26 cellular contexts compared by ENCODE assay signal in genomic region chr14:93949511-93950075, GRCh38. TPM values are rescaled to one million over a fixed set of nuclear protein-coding genes. Genes with fewer than 3 reads are reported as not detected.
DNase-seq lines count a peak whose midpoint lies in the region; ATAC-seq and TF ChIP-seq lines count a peak whose summit lies in the region.
"Had no signal": no experiment of that assay in that cellular context is flagged by ENCODE, and none has a peak within 500 bp of the region (broad histone marks: within the 10 kb centered on the region; RNA-seq: fewer than 3 reads in every experiment).

No MANE protein-coding gene starts in this region.

- H2AK9ac ChIP-seq in IMR-90 (replicated peaks; ENCODE audit: low read depth, low read length, poor library complexity): no peak overlapping the region

- H3K56ac ChIP-seq in IMR-90 (ENCODE audit: extremely low read depth, insufficient read depth, low read length): no peak overlapping the region

- no peak overlapping the region for H4K91ac ChIP-seq in IMR-90 (ENCODE audit: insufficient read depth, low read depth, low read length)

- no peak overlapping the region for H3K23ac ChIP-seq in IMR-90 (ENCODE audit: low read depth, low read length)

- H3K27ac ChIP-seq in IMR-90 (ENCODE audit: insufficient read depth, low read length): no peak overlapping the region
- H3K27ac ChIP-seq in gastroesophageal sphincter: peak overlapping the region in 3 of 4 donors; percentile 33 to 84 (median 80)
- H3K27ac ChIP-seq: BLaER1 had no signal

- peaks cover 63% of the 10 kb centered on the region for H3K36me3 Mint-ChIP-seq in activated T-helper 17 cell treated with anti-CD3 and anti-CD28 coated beads, Interleukin-2, amount 50 U/mL, for 72 hours (ENCODE audit: low read depth)

- no CpG with 5 or more reads among the region's 13 CpGs for WGBS in IMR-90 (ENCODE audit: extremely low coverage in 2 of 2, insufficient read length in 1 of 2), 2 experiments
- WGBS in gastroesophageal sphincter (ENCODE audit: low coverage in 1 of 2), 2 donors: 100% methylated on average over 1 of the region's 13 CpGs; no CpG with 5 or more reads in 1 of the 2 donors

- H4K20me1 ChIP-seq in IMR-90 (ENCODE audit: insufficient read depth, low read length): no peaks in the 10 kb centered on the region
- H4K20me1 ChIP-seq: BLaER1 had no signal

- peak; percentile 9 for DNase-seq in IMR-90
- peak; percentile 84 for DNase-seq in smooth muscle cell of the brain vasculature (ENCODE audit: low read depth, low spot score)
- DNase-seq in GM03348 (ENCODE audit: low spot score): no peak
- no peak for DNase-seq in GM13976 (ENCODE audit: low spot score)
- DNase-seq: Caco-2; CD4-positive, alpha-beta T cell; DMS 273 treated with DMSO at 0.1 percent for 48 hours; DMS79 treated with DMSO at 0.1 percent for 48 hours; MG63; NCI-H1417; NCI-H1694 treated with DMSO at 0.1 percent for 48 hours; NCI-H2081 treated with DMSO at 0.1 percent for 48 hours; NCI-H2171 treated with DMSO at 0.1 percent for 48 hours; NCI-H524 treated with DMSO at 0.1 percent for 48 hours; NCI-H82; SHP77 had no signal

- H2BK5ac ChIP-seq in IMR-90 (ENCODE audit: low read depth, low read length, poor library complexity, severe bottlenecking): no peak overlapping the region

- H3K4me3 Mint-ChIP-seq in activated T-helper 17 cell treated with anti-CD3 and anti-CD28 coated beads, Interleukin-2, amount 50 U/mL, for 72 hours: no peak overlapping the region
- H3K4me3 Mint-ChIP-seq: CD4-positive, alpha-beta T cell had no signal

- no TSS peak for BruUV-seq in IMR-90 (replicated peaks; lab: Mats Ljungman, UMichigan)

- TF ChIP-seq RAD21 in IMR-90 (IDR thresholded peaks at IDR 0.05; ENCODE audit: low read length): no peak

- H3K9me3 Mint-ChIP-seq in activated T-helper 17 cell treated with anti-CD3 and anti-CD28 coated beads, Interleukin-2, amount 50 U/mL, for 72 hours: no peaks in the 10 kb centered on the region
- H3K9me3 Mint-ChIP-seq: CD4-positive, alpha-beta T cell had no signal

- no peak for TF ChIP-seq POLR2A in IMR-90 (IDR thresholded peaks at IDR 0.05; ENCODE audit: low read depth, low read length)
- no peak for TF ChIP-seq POLR2A in gastroesophageal sphincter (IDR thresholded peaks at IDR 0.05)

- no peaks in the 10 kb centered on the region for H3K79me1 ChIP-seq in IMR-90 (ENCODE audit: low read depth in 1 of 2, low read length in 2 of 2)

- intact Hi-C loops in IMR-90 (cut with micrococcal nuclease): no loop called here

- H3K4me3 ChIP-seq in IMR-90 (ENCODE audit: insufficient read depth, low read depth, low read length) (no peak overlapping the region), gastroesophageal sphincter (no peak overlapping the region)
- H3K4me3 ChIP-seq: BLaER1, K562, MG63 had no signal

- no peak overlapping the region for H3K18ac ChIP-seq in IMR-90 (ENCODE audit: low read depth, low read length)

- TF ChIP-seq CTCF in IMR-90 (conservative IDR thresholded peaks at IDR 0.05; ENCODE audit: low read depth, low read length): no peak
- TF ChIP-seq CTCF in gastroesophageal sphincter (IDR thresholded peaks at IDR 0.05): no peak
- TF ChIP-seq CTCF in GM13976 (IDR thresholded peaks at IDR 0.05; ENCODE audit: borderline replicate concordance, control extremely low read depth, extremely low read depth, insufficient read depth, missing control alignments): no peak

- H3K36me3 ChIP-seq in IMR-90 (ENCODE audit: control insufficient read depth, insufficient read depth, low read length) (no peaks in the 10 kb centered on the region), gastroesophageal sphincter (peaks cover 0 to 65% of the 10 kb centered on the region in 2 donors)
- H3K36me3 ChIP-seq: BLaER1, MG63 had no signal

- CTCF ChIA-PET in IMR-90 (lab: Yijun Ruan, JAX): interaction anchor here (1.2 to 1.7 kb wide), 2 partner anchors 10 kb away, joined by 6 to 8 read pairs; no protein-coding TSS in a partner anchor

- H3K27me3 ChIP-seq in IMR-90 (ENCODE audit: control insufficient read depth, insufficient read depth, low read length) (peaks cover 2% of the 10 kb centered on the region; the same call in 1 of the 2 replicates), gastroesophageal sphincter (no peaks in the 10 kb centered on the region)
- H3K27me3 ChIP-seq: BLaER1, MG63 had no signal

- H3K4me2 ChIP-seq in IMR-90 (ENCODE audit: low read depth, low read length): no peak overlapping the region
- H3K4me2 ChIP-seq: BLaER1 had no signal

- no peaks in the 10 kb centered on the region for H3K4me1 ChIP-seq in IMR-90 (ENCODE audit: control insufficient read depth, insufficient read depth, low read length)
- peaks cover 6 to 59% (median 9%) of the 10 kb centered on the region in 3 donors for H3K4me1 ChIP-seq in gastroesophageal sphincter

- peak overlapping the region; percentile 45 for H3K27ac Mint-ChIP-seq in activated T-helper 17 cell treated with anti-CD3 and anti-CD28 coated beads, Interleukin-2, amount 50 U/mL, for 72 hours
- H3K27ac Mint-ChIP-seq: CD4-positive, alpha-beta T cell had no signal

- H2BK120ac ChIP-seq in IMR-90 (ENCODE audit: low read depth, low read length): no peak overlapping the region

- H2BK20ac ChIP-seq in IMR-90 (ENCODE audit: low read depth, low read length): no peak overlapping the region

- no peaks in the 10 kb centered on the region for H3K27me3 Mint-ChIP-seq in activated T-helper 17 cell treated with anti-CD3 and anti-CD28 coated beads, Interleukin-2, amount 50 U/mL, for 72 hours
- H3K27me3 Mint-ChIP-seq: CD4-positive, alpha-beta T cell had no signal

- no peak overlapping the region for H4K8ac ChIP-seq in IMR-90 (ENCODE audit: low read depth in 2 of 2, low read length in 2 of 2)

- H2AK5ac ChIP-seq in IMR-90 (ENCODE audit: low read depth, low read length): no peak overlapping the region

- H3K9me1 ChIP-seq in IMR-90 (ENCODE audit: insufficient read depth, low read length): no peaks in the 10 kb centered on the region

- POLR2A ChIA-PET in IMR-90 (lab: Charles Lee; ENCODE audit: unreplicated experiment): no interaction called here

- in situ Hi-C loops in IMR-90 (cut with MboI; ENCODE audit: low sequenced_read_pairs): loop anchor here (10.0 kb wide), 1 partner anchor 185 kb away; no protein-coding TSS in a partner anchor
- in situ Hi-C loops in GM13976 (cut with MboI; ENCODE audit: low sequenced_read_pairs, unreplicated experiment): no loop called here

- no peak overlapping the region for H3K14ac ChIP-seq in IMR-90 (replicated peaks; ENCODE audit: low read depth, low read length)

- H3K9ac ChIP-seq in IMR-90 (ENCODE audit: low read depth, low read length): no peak overlapping the region
- H3K9ac ChIP-seq: BLaER1 had no signal

- H3K4ac ChIP-seq in IMR-90 (ENCODE audit: low read depth, low read length): no peak overlapping the region

- H3K9me3 ChIP-seq in IMR-90 (ENCODE audit: control insufficient read depth, insufficient read depth, low read length): no peaks in the 10 kb centered on the region
- no peaks in the 10 kb centered on the region for H3K9me3 ChIP-seq in gastroesophageal sphincter
- H3K9me3 ChIP-seq: BLaER1, Caco-2, MG63 had no signal

- peaks cover 25% of the 10 kb centered on the region for H3K4me1 Mint-ChIP-seq in activated T-helper 17 cell treated with anti-CD3 and anti-CD28 coated beads, Interleukin-2, amount 50 U/mL, for 72 hours

- no peak overlapping the region for H4K5ac ChIP-seq in IMR-90 (ENCODE audit: low read depth, low read length)

- H2AFZ ChIP-seq in IMR-90 (replicated peaks; ENCODE audit: low read length, poor library complexity): peak overlapping the region; percentile 8

- TF ChIP-seq EP300 in gastroesophageal sphincter (IDR thresholded peaks at IDR 0.05): no peak

- no peak for ATAC-seq in IMR-90 (ENCODE audit: low read depth)
- no peak for ATAC-seq in activated T-helper 17 cell treated with anti-CD3 and anti-CD28 coated beads, Interleukin-2, amount 50 U/mL, for 72 hours (replicated peaks)
- no peak for ATAC-seq in gastroesophageal sphincter
- ATAC-seq in GM21576 (IDR thresholded peaks at IDR 0.05; ENCODE audit: unreplicated experiment): no peak
- ATAC-seq: HCT116, K562 had no signal

- dilution Hi-C loops in IMR-90 (cut with HindIII; ENCODE audit: low sequenced_read_pairs, unreplicated experiment): no loop called here

- H2BK15ac ChIP-seq in IMR-90 (ENCODE audit: low read depth, low read length): no peak overlapping the region

TF ChIP-seq in IMR-90, 13 proteins besides CTCF, POLR2A, EP300 and RAD21 (continues in another document):
- TF ChIP-seq FOS (IDR thresholded peaks at IDR 0.05; ENCODE audit: low read depth, low read length) (no peak), RCOR1 (IDR thresholded peaks at IDR 0.05; ENCODE audit: insufficient replicate concordance, low read length) (no peak), MXI1 (IDR thresholded peaks at IDR 0.05; ENCODE audit: borderline replicate concordance, low read depth, low read length) (no peak), BHLHE40 (IDR thresholded peaks at IDR 0.05; ENCODE audit: low read depth, low read length) (no peak), NFE2L2 (IDR thresholded peaks at IDR 0.05; ENCODE audit: low read depth, low read length) (no peak)

RNA-seq across cellular contexts. Expression of gene FAM181A, which starts 22.4 kb away (rescaled TPM):
- total RNA-seq in IMR-90 (2012; rRNA removed) (not detected in 2 replicates), gastroesophageal sphincter (not detected)
- not detected in 2 replicates for polyA plus RNA-seq in IMR-90 (2012; rRNA removed)
- not detected in 2 replicates for polyA plus RNA-seq in IMR-90 (2012; cell fraction: cytosol; rRNA removed)
- polyA plus RNA-seq in IMR-90 (2012; cell fraction: nucleus; rRNA removed; ENCODE audit: low replicate concordance): not detected in 2 replicates
- total RNA-seq in activated T-helper 17 cell treated with anti-CD3 and anti-CD28 coated beads, Interleukin-2, amount 50 U/mL, for 72 hours: not detected
- total RNA-seq: Caco-2; CD4-positive, alpha-beta T cell; H1; K562; LHCN-M2; OCI-LY7; RPMI7951 had no signal
- polyA plus RNA-seq: H1, K562 had no signal

RNA-seq across cellular contexts. Expression of gene ASB2, which starts 26.8 kb away (rescaled TPM):
- total RNA-seq in IMR-90 (2012; rRNA removed): 0.54 and 0.83 TPM in 2 replicates
- 0.77 and 0.98 TPM in 2 replicates for polyA plus RNA-seq in IMR-90 (2012; rRNA removed)
- 0.42 and 0.78 TPM in 2 replicates for polyA plus RNA-seq in IMR-90 (2012; cell fraction: cytosol; rRNA removed)
- polyA plus RNA-seq in IMR-90 (2012; cell fraction: nucleus; rRNA removed; ENCODE audit: low replicate concordance): 1.3 and 3.4 TPM in 2 replicates
- total RNA-seq in activated T-helper 17 cell treated with anti-CD3 and anti-CD28 coated beads, Interleukin-2, amount 50 U/mL, for 72 hours: 10 to 100 TPM; 48.5 to 68.7 TPM
- total RNA-seq in gastroesophageal sphincter: 100 to 1,000 TPM; 118 to 208 (median 120) TPM
- total RNA-seq: Caco-2, K562 had no signal
- polyA plus RNA-seq: K562 had no signal

RNA-seq across cellular contexts. Expression of gene CCDC197, which starts 47.5 kb away (rescaled TPM):
- total RNA-seq in IMR-90 (2012; rRNA removed) (not detected in 2 replicates), gastroesophageal sphincter (not detected)
- not detected in 2 replicates for polyA plus RNA-seq in IMR-90 (2012; rRNA removed)
- not detected in 2 replicates for polyA plus RNA-seq in IMR-90 (2012; cell fraction: cytosol; rRNA removed)
- polyA plus RNA-seq in IMR-90 (2012; cell fraction: nucleus; rRNA removed; ENCODE audit: low replicate concordance): not detected in 2 replicates
- total RNA-seq in activated T-helper 17 cell treated with anti-CD3 and anti-CD28 coated beads, Interleukin-2, amount 50 U/mL, for 72 hours: under 1 TPM in 1 of 2 donors, not detected in 1; 0.37 TPM
- total RNA-seq: Caco-2; CD4-positive, alpha-beta T cell; H1; K562; LHCN-M2; OCI-LY7; RPMI7951 had no signal
- polyA plus RNA-seq: H1, K562 had no signal

Comparison
In these comparisons a context has a peak if more than half of its experiments do, and no peak if none do; other contexts are left out.
1. DNase-seq: peak in IMR-90 (single experiment) and smooth muscle cell of the brain vasculature (single experiment); none in GM03348 (single experiment) and GM13976 (single experiment).
2. RNA of gene ASB2, which starts 26.8 kb away (total RNA-seq): 118 to 208 TPM in gastroesophageal sphincter and 48.5 to 68.7 TPM in activated T-helper 17 cell treated with anti-CD3 and anti-CD28 coated beads, Interleukin-2, amount 50 U/mL, for 72 hours; 0.54 to 0.83 TPM in IMR-90; every median in the first group is over 10 times any median in the second.